ENCODE assay signal across 9 cellular contexts in genomic region chr10:127694580-127695193, GRCh38. TPM values are rescaled to one million over a fixed set of nuclear protein-coding genes. Genes with fewer than 3 reads are reported as not detected.
A peak's percentile ranks its signal among the peaks of the same experiment; 100 is the strongest.
DNase-seq lines count a peak whose midpoint lies in the region; ATAC-seq, FAIRE-seq and TF ChIP-seq lines count a peak whose summit lies in the region.
"Had no signal": no experiment of that assay in that cellular context is flagged by ENCODE, and none has a peak within 500 bp of the region (broad histone marks: within the 10 kb centered on the region; RNA-seq: fewer than 3 reads in every experiment).

No MANE protein-coding gene starts in this region.

- WGBS in iPS DF 6.9 (ENCODE audit: insufficient coverage, insufficient read length) = no CpG with 5 or more reads among the region's 8 CpGs

- ATAC-seq in HG03045 (IDR thresholded peaks at IDR 0.05; ENCODE audit: unreplicated experiment) = no peak

- H3K4me1 ChIP-seq in iPS DF 6.9 (ENCODE audit: control insufficient read depth, insufficient read depth, low read length) = no peaks in the 10 kb centered on the region

- intact Hi-C loops in posterior vena cava (cut with DNase I) = no loop called here

- peak; percentile 73 for DNase-seq in HK-2 (ENCODE audit: unreplicated experiment)
- DNase-seq in SKM-1 (lab: John Stamatoyannopoulos, UW; ENCODE audit: unreplicated experiment) = peak; percentile 26
- peak; percentile 87 for DNase-seq in iPS DF 6.9 (ENCODE audit: low read depth, low spot score)
- DNase-seq in coronary artery (ENCODE audit: low spot score) = no peak
- DNase-seq in posterior vena cava (ENCODE audit: low spot score) = no peak

- H3K27ac ChIP-seq in iPS DF 6.9 (ENCODE audit: low read length) (no peak overlapping the region), coronary artery (no peak overlapping the region)
- H3K27ac ChIP-seq: epithelial cell of prostate had no signal

- H3K9me3 ChIP-seq in iPS DF 6.9 (ENCODE audit: control insufficient read depth, insufficient read depth, low read length) = no peaks in the 10 kb centered on the region

- H3K27me3 ChIP-seq in iPS DF 6.9 (ENCODE audit: control insufficient read depth, insufficient read depth, low read length) = no peaks in the 10 kb centered on the region

- no peak overlapping the region for H3K4me3 ChIP-seq in iPS DF 6.9 (ENCODE audit: low read length)
- no peak overlapping the region for H3K4me3 ChIP-seq in coronary artery

- no peaks in the 10 kb centered on the region for H3K36me3 ChIP-seq in iPS DF 6.9 (ENCODE audit: control insufficient read depth, insufficient read depth, low read length)

- FAIRE-seq in A204.1 (lab: Jason Lieb, UNC) = peak; percentile 32

- TF ChIP-seq CTCF in GM12874 (IDR thresholded peaks at IDR 0.05; ENCODE audit: insufficient read depth, low read depth, low read length) = peak; percentile 82
- no peak for TF ChIP-seq CTCF in coronary artery (IDR thresholded peaks at IDR 0.05)

RNA-seq across cellular contexts. Expression of gene FOXI2, which starts 42.3 kb away (rescaled TPM):
- total RNA-seq in posterior vena cava = under 1 TPM; 0.14 TPM

Comparison
In these comparisons a context has a peak if more than half of its experiments do, and no peak if none do; other contexts are left out.
1. DNase-seq: peak in HK-2 (single experiment), SKM-1 (single experiment) and iPS DF 6.9 (single experiment); none in coronary artery (single experiment) and posterior vena cava (single experiment).